28 cellular contexts compared by ENCODE assay signal in the genomic region with DNA sequence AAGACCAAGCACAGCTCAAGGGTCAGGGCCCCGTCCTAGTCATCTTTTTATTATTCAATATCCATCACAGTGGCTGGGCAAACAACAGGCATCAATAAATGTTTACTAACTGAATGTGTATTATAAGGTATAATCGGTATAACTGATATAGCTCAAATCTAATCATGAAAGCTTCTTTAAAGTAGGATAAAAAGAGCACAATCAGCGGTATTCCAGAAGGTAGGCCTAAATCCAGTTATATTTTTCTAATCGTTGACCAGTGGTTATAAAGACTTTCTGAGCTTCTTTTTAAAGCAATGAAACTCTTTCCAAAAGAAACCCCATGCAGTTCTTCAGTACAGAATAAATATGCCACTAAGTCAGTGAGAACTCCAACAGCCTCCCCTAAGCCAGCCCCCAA.
"Had no signal": no experiment of that assay in that cellular context is flagged by ENCODE, and none has a peak within 500 bp of the region (broad histone marks: within the 10 kb centered on the region; RNA-seq: fewer than 3 reads in every experiment).

No MANE protein-coding gene starts in this region.

- H3K4me3 Mint-ChIP-seq: dendritic cell treated with granulocyte-macrophage colony-stimulating factor and Interleukin-4, amounts not matched to agents 40 ng/mL and 50 ng/mL, for 4 days; effector memory CD8-positive, alpha-beta T cell; endodermal cell had no signal

- ATAC-seq: effector memory CD8-positive, alpha-beta T cell; esophagus mucosa; foreskin keratinocyte; gastrocnemius medialis; gastroesophageal sphincter; heart left ventricle; heart right ventricle had no signal

- FAIRE-seq: colon, endometrium, endothelial cell of umbilical vein, frontal cortex had no signal

- H3K9me3 ChIP-seq: colonic mucosa, esophagus muscularis mucosa, esophagus squamous epithelium, gastrocnemius medialis, gastroesophageal sphincter, heart left ventricle, heart right ventricle had no signal

- H3K27me3 ChIP-seq: colonic mucosa, dorsolateral prefrontal cortex, esophagus muscularis mucosa, esophagus squamous epithelium, foreskin keratinocyte, gastrocnemius medialis, gastroesophageal sphincter, heart left ventricle, heart right ventricle had no signal

- H3K4me1 ChIP-seq: colonic mucosa, esophagus muscularis mucosa, esophagus squamous epithelium, foreskin keratinocyte, gastrocnemius medialis, gastroesophageal sphincter had no signal

- DNase-seq: colonic mucosa; cortex of kidney; dermis blood vessel endothelial cell; dorsolateral prefrontal cortex; effector CD4-positive, alpha-beta T cell; effector CD8-positive, alpha-beta T cell; effector memory CD4-positive, alpha-beta T cell; effector memory CD8-positive, alpha-beta T cell; endodermal cell; erythroblast; esophagus squamous epithelium; foreskin fibroblast; foreskin keratinocyte; foreskin melanocyte; gastrocnemius medialis; glutamatergic neuron; head of caudate nucleus; heart left ventricle; heart right ventricle had no signal

- H3K4me3 ChIP-seq: colonic mucosa, dorsolateral prefrontal cortex, esophagus muscularis mucosa, esophagus squamous epithelium, gastrocnemius medialis, gastroesophageal sphincter, heart left ventricle, heart right ventricle had no signal

- H3K27ac ChIP-seq: colonic mucosa, dorsolateral prefrontal cortex, epithelial cell of prostate, esophagus muscularis mucosa, esophagus squamous epithelium, foreskin keratinocyte, gastrocnemius medialis, gastroesophageal sphincter, heart left ventricle, heart right ventricle had no signal

- H3K27ac Mint-ChIP-seq: dendritic cell treated with granulocyte-macrophage colony-stimulating factor and Interleukin-4, amounts not matched to agents 40 ng/mL and 50 ng/mL, for 4 days; endodermal cell had no signal

- H3K4me1 Mint-ChIP-seq: endodermal cell had no signal

- H3K9me3 Mint-ChIP-seq: dendritic cell treated with granulocyte-macrophage colony-stimulating factor and Interleukin-4, amounts not matched to agents 40 ng/mL and 50 ng/mL, for 4 days; effector memory CD8-positive, alpha-beta T cell; endodermal cell had no signal

- H3K27me3 Mint-ChIP-seq: dendritic cell treated with granulocyte-macrophage colony-stimulating factor and Interleukin-4, amounts not matched to agents 40 ng/mL and 50 ng/mL, for 4 days; effector memory CD8-positive, alpha-beta T cell had no signal
